Comparison of ENCODE assay signal across 22 cellular contexts in the genomic region with DNA sequence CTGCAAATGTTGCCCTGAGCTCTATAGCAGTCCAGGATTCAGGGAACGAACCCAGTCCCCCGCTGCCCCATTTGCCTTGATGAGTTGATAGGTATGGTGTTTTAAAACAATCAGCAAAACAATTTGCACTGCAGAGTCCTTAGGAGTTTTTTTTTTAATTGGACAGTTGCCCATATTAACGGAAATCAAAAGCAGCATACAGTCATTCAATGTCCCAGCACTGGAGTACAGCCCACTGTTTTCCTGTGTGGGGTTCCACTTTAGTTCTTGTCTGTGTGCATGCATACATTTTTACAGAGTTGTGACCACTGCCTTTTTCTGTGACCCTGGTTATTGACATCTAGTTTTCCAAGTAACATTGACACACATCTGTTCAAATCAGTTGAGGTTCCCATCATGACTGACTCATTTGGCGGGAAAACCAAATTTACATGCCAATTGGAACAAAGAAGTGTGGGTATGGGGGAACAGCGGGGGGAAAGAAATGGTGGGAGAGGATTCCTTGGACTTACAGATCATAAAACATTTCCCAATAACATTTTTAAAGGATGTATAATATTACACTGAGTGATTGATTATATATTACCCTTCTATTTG.
DNase-seq lines count a peak whose midpoint lies in the region; ATAC-seq, FAIRE-seq and TF ChIP-seq lines count a peak whose summit lies in the region.
"Had no signal": no experiment of that assay in that cellular context is flagged by ENCODE, and none has a peak within 500 bp of the region (broad histone marks: within the 10 kb centered on the region; RNA-seq: fewer than 3 reads in every experiment).

No MANE protein-coding gene starts in this region.

- no peak overlapping the region for H2AFZ ChIP-seq in GM23248
- H2AFZ ChIP-seq in H1 (ENCODE audit: low read length), result no peak overlapping the region

- H2BK5ac ChIP-seq in H1 (ENCODE audit: low read depth, low read length), result no peak overlapping the region

- H3F3A ChIP-seq in GM23248 (ENCODE audit: insufficient read depth), result peaks cover 50% of the 10 kb centered on the region

- H2AK5ac ChIP-seq in H1 (ENCODE audit: low read depth, low read length), result no peak overlapping the region

- DNase-seq in GM23248 (no peak), M059J (ENCODE audit: low read depth) (peak; percentile 26), H1 (ENCODE audit: low read depth in 1 of 2, low spot score in 2 of 2) (no peak), neural crest cell (ENCODE audit: low read depth, low spot score) (no peak), germinal center (ENCODE audit: low spot score) (no peak)
- no peak for DNase-seq in effector memory CD4-positive, alpha-beta T cell
- DNase-seq: activated CD4-positive, alpha-beta T cell treated with anti-CD3 and anti-CD28 coated beads, Interleukin-2, amount 50 U/mL, for 4 hours; activated CD8-positive, alpha-beta memory T cell treated with anti-CD3 and anti-CD28 coated beads, Interleukin-2, amount 50 U/mL, for 4 hours; activated naive CD8-positive, alpha-beta T cell treated with anti-CD3 and anti-CD28 coated beads for 36 hours; foreskin melanocyte; hippocampal formation; kidney; lower lobe of right lung; stimulated activated CD4-positive, alpha-beta T cell treated with anti-CD3 and anti-CD28 coated beads, Interleukin-2, amount 100 ng/mL, for 48 hours; stimulated activated naive CD4-positive, alpha-beta T cell treated with Interleukin-2 at 50 U/mL for 16 hours had no signal

- 64 to 74% methylated on average over 5 of the region's 5 CpGs for WGBS in GM23248 (ENCODE audit: low coverage in 1 of 2, low lambda C conversion rate in 2 of 2, missing lambda C conversion rate in 2 of 2), 2 experiments
- 58% methylated on average over 5 of the region's 5 CpGs; no CpG with 5 or more reads in 1 of the 2 experiments for WGBS in H1 (ENCODE audit: extremely low coverage in 1 of 2, insufficient coverage in 1 of 2, insufficient read length in 1 of 2, insufficient replicate concordance in 2 of 2, low coverage in 1 of 2, low lambda C conversion rate in 2 of 2, missing lambda C conversion rate in 1 of 2), 2 experiments

- no peaks in the 10 kb centered on the region for H3K9me3 Mint-ChIP-seq in neural crest cell
- H3K9me3 Mint-ChIP-seq: activated naive CD8-positive, alpha-beta T cell treated with anti-CD3 and anti-CD28 coated beads for 36 hours; central memory CD8-positive, alpha-beta T cell; T-helper 2 cell treated with Interferon-gamma antibody and Interleukin-4, amounts not matched to agents 5 μg/mL and 100 μg/mL, for 36 hours had no signal

- no peak overlapping the region for H2BK120ac ChIP-seq in H1 (replicated peaks; ENCODE audit: low read depth, low read length)

- peaks cover 14% of the 10 kb centered on the region for H3K27me3 Mint-ChIP-seq in neural crest cell (ENCODE audit: low read depth)

- H3K56ac ChIP-seq in H1 (replicated peaks; ENCODE audit: insufficient read length, low read depth, low read length), result no peak overlapping the region

- no peak for TF ChIP-seq EP300 in H1 (IDR thresholded peaks at IDR 0.05; ENCODE audit: borderline replicate concordance in 1 of 2, low read depth in 2 of 2, low read length in 2 of 2)

- H3K4ac ChIP-seq in H1 (replicated peaks; ENCODE audit: insufficient read length, low read depth, low read length), result no peak overlapping the region

- H3K23ac ChIP-seq in H1 (ENCODE audit: insufficient read length), result no peak overlapping the region

- no peaks in the 10 kb centered on the region for H3K9me2 ChIP-seq in GM23248 (ENCODE audit: insufficient read depth)

- no peak for TF ChIP-seq RAD21 in H1 (IDR thresholded peaks at IDR 0.05 in 1 of 2, conservative IDR thresholded peaks at IDR 0.05 in 1 of 2; ENCODE audit: low read depth in 2 of 2, low read length in 2 of 2)

- no peak for TF ChIP-seq CTCF in H1 (IDR thresholded peaks at IDR 0.05; ENCODE audit: control extremely low read depth in 1 of 3, insufficient read depth in 1 of 3, low read depth in 1 of 3, low read length in 3 of 3)
- TF ChIP-seq CTCF in neural crest cell (conservative IDR thresholded peaks at IDR 0.05), result no peak

- peak overlapping the region; percentile 76 for H3K4me3 Mint-ChIP-seq in neural crest cell
- H3K4me3 Mint-ChIP-seq: activated naive CD8-positive, alpha-beta T cell treated with anti-CD3 and anti-CD28 coated beads for 36 hours; central memory CD8-positive, alpha-beta T cell had no signal

- H4K20me1 ChIP-seq in GM23248 (ENCODE audit: insufficient read depth) (no peaks in the 10 kb centered on the region), H1 (replicated peaks in 1 of 2; ENCODE audit: control insufficient read depth in 1 of 2, insufficient read depth in 2 of 2, low read length in 2 of 2) (no peaks in the 10 kb centered on the region)

- H3K4me1 ChIP-seq in GM23248 (ENCODE audit: insufficient read depth), result peaks cover 3% of the 10 kb centered on the region; the same call in 1 of the 2 replicates
- H3K4me1 ChIP-seq in H1 (replicated peaks in 1 of 4; ENCODE audit: control insufficient read depth in 3 of 4, insufficient read depth in 4 of 4, low read length in 3 of 4), result peaks cover 2 to 19% (median 9%) of the 10 kb centered on the region in 4 experiments; a peak in 5 of 7 replicates
- H3K4me1 ChIP-seq in effector memory CD4-positive, alpha-beta T cell (ENCODE audit: control insufficient read depth, insufficient read depth, low read length, poor library complexity, severe bottlenecking), result no peaks in the 10 kb centered on the region
- H3K4me1 ChIP-seq: lower lobe of right lung had no signal

- no peaks in the 10 kb centered on the region for H3K79me1 ChIP-seq in H1 (ENCODE audit: low read depth, low read length)

- H3K36me3 Mint-ChIP-seq in neural crest cell (ENCODE audit: low read depth), result no peaks in the 10 kb centered on the region
- H3K36me3 Mint-ChIP-seq: activated naive CD8-positive, alpha-beta T cell treated with anti-CD3 and anti-CD28 coated beads for 36 hours had no signal

- H3K14ac ChIP-seq in H1 (ENCODE audit: insufficient read length), result no peak overlapping the region

- H3K18ac ChIP-seq in H1 (ENCODE audit: extremely low read depth, low read length), result no peak overlapping the region

- peaks cover 27% of the 10 kb centered on the region for H3K79me2 ChIP-seq in GM23248 (ENCODE audit: insufficient read depth)
- no peaks in the 10 kb centered on the region for H3K79me2 ChIP-seq in H1 (ENCODE audit: control insufficient read depth in 1 of 2, insufficient read depth in 2 of 2, low read length in 2 of 2)

- no peaks in the 10 kb centered on the region for H3K9me3 ChIP-seq in GM23248 (ENCODE audit: low read depth)
- no peaks in the 10 kb centered on the region for H3K9me3 ChIP-seq in H1 (ENCODE audit: insufficient read depth in 2 of 2, low read depth in 1 of 2, low read length in 1 of 2)
- H3K9me3 ChIP-seq in effector memory CD4-positive, alpha-beta T cell (ENCODE audit: control insufficient read depth, low read length), result no peaks in the 10 kb centered on the region
- H3K9me3 ChIP-seq: lower lobe of right lung, neutrophil, SJSA1, thyroid gland had no signal

- no peak overlapping the region for H2BK15ac ChIP-seq in H1 (ENCODE audit: low read length)

- CTCF ChIA-PET in H1 (lab: Charles Lee; ENCODE audit: partially characterized antibody), result interaction anchor here (0.7 to 1.1 kb wide), 3 partner anchors 221 to 903 kb away, joined by 3 read pairs; no protein-coding TSS in a partner anchor

- H3K27me3 ChIP-seq in GM23248 (replicated peaks; ENCODE audit: insufficient read depth) (no peaks in the 10 kb centered on the region), H1 (replicated peaks in 1 of 4; ENCODE audit: control insufficient read depth in 3 of 4, extremely low read depth in 1 of 4, insufficient read depth in 3 of 4, low read length in 3 of 4) (peaks cover 11 to 32% (median 24%) of the 10 kb centered on the region in 4 experiments; a peak in 6 of 7 replicates)
- peaks cover 32% of the 10 kb centered on the region for H3K27me3 ChIP-seq in effector memory CD4-positive, alpha-beta T cell (replicated peaks; ENCODE audit: control insufficient read depth, insufficient read depth, low read length, poor library complexity, severe bottlenecking)
- H3K27me3 ChIP-seq: neutrophil, SJSA1, thyroid gland had no signal

- peaks cover under 1% of the 10 kb centered on the region; the same call in 1 of the 2 replicates for H3K23me2 ChIP-seq in H1 (ENCODE audit: low read depth, low read length)

- peaks cover 24% of the 10 kb centered on the region for H3K4me1 Mint-ChIP-seq in neural crest cell

- H3K9ac ChIP-seq in GM23248 (no peak overlapping the region), H1 (replicated peaks in 1 of 4; ENCODE audit: extremely low read depth in 1 of 4, low read depth in 3 of 4, low read length in 3 of 4) (no peak overlapping the region)

- in situ Hi-C loops in GM23248 (cut with MboI), result no loop called here

- no peak overlapping the region for H4K5ac ChIP-seq in H1 (ENCODE audit: insufficient read length, low read depth, low read length)

- no peak overlapping the region for H2BK20ac ChIP-seq in H1 (ENCODE audit: low read length)

- POLR2A ChIA-PET in H1 (lab: Charles Lee; ENCODE audit: partially characterized antibody), result interaction anchor here (2.0 kb wide), 1 partner anchor 10 kb away, joined by 8 read pairs; no protein-coding TSS in a partner anchor

- H3K27ac Mint-ChIP-seq in neural crest cell (ENCODE audit: unreplicated experiment), result no peak overlapping the region
- H3K27ac Mint-ChIP-seq: activated naive CD8-positive, alpha-beta T cell treated with anti-CD3 and anti-CD28 coated beads for 36 hours; T-helper 2 cell treated with Interferon-gamma antibody and Interleukin-4, amounts not matched to agents 5 μg/mL and 100 μg/mL, for 36 hours had no signal

- ATAC-seq in HG03097 (IDR thresholded peaks at IDR 0.05; ENCODE audit: low FRiP score, unreplicated experiment), result no peak
- ATAC-seq: lower lobe of right lung had no signal

- no peak for TF ChIP-seq POLR2A in H1 (IDR thresholded peaks at IDR 0.05; ENCODE audit: control extremely low read depth in 1 of 2, low read depth in 2 of 2, low read length in 2 of 2)

- no peaks in the 10 kb centered on the region; the same call in 1 of the 2 replicates for H3K36me3 ChIP-seq in GM23248 (ENCODE audit: low read depth)
- no peaks in the 10 kb centered on the region for H3K36me3 ChIP-seq in H1 (ENCODE audit: control insufficient read depth in 2 of 4, insufficient read depth in 4 of 4, low read length in 3 of 4)
- no peaks in the 10 kb centered on the region for H3K36me3 ChIP-seq in effector memory CD4-positive, alpha-beta T cell (ENCODE audit: control insufficient read depth, insufficient read depth, low read length)
- H3K36me3 ChIP-seq: lower lobe of right lung, neutrophil, thyroid gland, WERI-Rb-1 had no signal

- H4K8ac ChIP-seq in H1 (ENCODE audit: extremely low read depth, insufficient read depth, low read length), result no peak overlapping the region

- no peak overlapping the region for H4K91ac ChIP-seq in H1 (replicated peaks; ENCODE audit: insufficient read length, low read length)

- no peak overlapping the region for H3K4me2 ChIP-seq in GM23248 (ENCODE audit: unreplicated experiment)
- peak overlapping the region in 1 of 2 experiments; percentile 71; a peak in 1 of 4 replicates for H3K4me2 ChIP-seq in H1 (ENCODE audit: insufficient read depth in 1 of 2, low read depth in 2 of 2, low read length in 2 of 2)

- H2BK12ac ChIP-seq in H1 (ENCODE audit: low read depth, low read length), result no peak overlapping the region

- FAIRE-seq in H1 (lab: Jason Lieb, UNC), result peak; percentile 81
- FAIRE-seq: kidney had no signal

- H3K27ac ChIP-seq in GM23248 (peak overlapping the region; percentile 53), H1 (ENCODE audit: low read depth, low read length) (no peak overlapping the region)
- H3K27ac ChIP-seq in effector memory CD4-positive, alpha-beta T cell (ENCODE audit: insufficient read depth, low read length, poor library complexity, severe bottlenecking), result no peak overlapping the region
- H3K27ac ChIP-seq: lower lobe of right lung, neutrophil, SJSA1, WERI-Rb-1 had no signal

- H3K4me3 ChIP-seq in GM23248 (no peak overlapping the region), H1 (ENCODE audit: extremely low read depth in 1 of 4, insufficient read depth in 2 of 4, low read depth in 3 of 4, low read length in 4 of 4) (peak overlapping the region in 1 of 4 experiments; percentile 70; a peak in 1 of 8 replicates)
- no peak overlapping the region for H3K4me3 ChIP-seq in effector memory CD4-positive, alpha-beta T cell (ENCODE audit: insufficient read depth, low read depth, low read length, poor library complexity, severe bottlenecking)
- H3K4me3 ChIP-seq: lower lobe of right lung, SJSA1, thyroid gland had no signal
